ENCODE assay signal across 10 cellular contexts in the genomic region with DNA sequence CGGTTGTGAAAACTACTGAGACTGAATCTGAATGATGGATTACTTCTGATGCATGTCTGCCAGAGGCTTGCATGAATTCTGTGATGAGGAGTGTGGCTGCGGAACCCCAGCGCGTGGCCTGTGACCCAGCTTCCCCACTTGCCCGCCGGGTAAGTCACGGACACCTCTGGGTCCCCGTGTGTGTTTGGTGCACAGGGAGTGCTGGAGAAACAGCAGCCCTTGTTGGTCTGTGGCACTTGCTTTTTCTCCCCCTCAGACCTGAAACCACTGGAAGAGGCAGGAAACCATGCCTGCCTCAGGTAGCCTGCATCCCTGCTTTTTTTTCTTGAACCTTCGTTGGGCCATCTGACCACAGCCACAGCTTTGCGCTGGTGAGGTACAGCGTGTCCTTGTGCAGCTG. TPM values are rescaled to one million over a fixed set of nuclear protein-coding genes. Genes with fewer than 3 reads are reported as not detected.
DNase-seq lines count a peak whose midpoint lies in the region; ATAC-seq and TF ChIP-seq lines count a peak whose summit lies in the region.
"Had no signal": no experiment of that assay in that cellular context is flagged by ENCODE, and none has a peak within 500 bp of the region (broad histone marks: within the 10 kb centered on the region; RNA-seq: fewer than 3 reads in every experiment).

No MANE protein-coding gene starts in this region.

- H3K4me3 Mint-ChIP-seq in dendritic cell treated with granulocyte-macrophage colony-stimulating factor and Interleukin-4, amounts not matched to agents 40 ng/mL and 50 ng/mL, for 4 days, result peak overlapping the region; percentile 24

- H3K36me3 Mint-ChIP-seq in dendritic cell treated with granulocyte-macrophage colony-stimulating factor and Interleukin-4, amounts not matched to agents 40 ng/mL and 50 ng/mL, for 4 days (ENCODE audit: low read depth), result peaks cover 66% of the 10 kb centered on the region

- no peak overlapping the region for H3K18ac ChIP-seq in neuronal stem cell (ENCODE audit: low read length)

- no peak for TF ChIP-seq CTCF in LNCaP clone FGC (IDR thresholded peaks at IDR 0.05; ENCODE audit: control insufficient read depth, extremely low read depth, insufficient read depth)
- no peak for TF ChIP-seq CTCF in WERI-Rb-1 (IDR thresholded peaks at IDR 0.05; ENCODE audit: low read depth, low read length)

- ATAC-seq in GM21367 (IDR thresholded peaks at IDR 0.05; ENCODE audit: unreplicated experiment), result no peak

- H3K4ac ChIP-seq in neuronal stem cell (ENCODE audit: low read length), result no peak overlapping the region

- WGBS in neuronal stem cell (ENCODE audit: extremely low coverage in 2 of 2, insufficient read length in 2 of 2, insufficient replicate concordance in 1 of 2), 2 donors, result no CpG with 5 or more reads among the region's 11 CpGs

- no peak overlapping the region for H2AFZ ChIP-seq in neuronal stem cell (ENCODE audit: low read length)

- peaks cover 8 to 11% of the 10 kb centered on the region in 2 donors for H3K4me1 ChIP-seq in neuronal stem cell (ENCODE audit: control insufficient read depth in 2 of 2, insufficient read depth in 1 of 2, low read depth in 1 of 2, low read length in 2 of 2)

- no peak overlapping the region for H4K91ac ChIP-seq in neuronal stem cell (ENCODE audit: low read depth, low read length, poor library complexity)

- no peak overlapping the region for H2BK15ac ChIP-seq in neuronal stem cell (ENCODE audit: low read length)

- no peak overlapping the region for H2AK5ac ChIP-seq in neuronal stem cell (ENCODE audit: low read depth, low read length)

- H3K27me3 Mint-ChIP-seq in dendritic cell treated with granulocyte-macrophage colony-stimulating factor and Interleukin-4, amounts not matched to agents 40 ng/mL and 50 ng/mL, for 4 days, result no peaks in the 10 kb centered on the region

- peak overlapping the region; percentile 1 for H3K23ac ChIP-seq in neuronal stem cell (ENCODE audit: low read depth, low read length, poor library complexity)

- no peak overlapping the region for H3K4me2 ChIP-seq in neuronal stem cell (ENCODE audit: insufficient read depth, low read length, poor library complexity, severe bottlenecking)

- no peak overlapping the region for H4K8ac ChIP-seq in neuronal stem cell (ENCODE audit: low read depth, low read length)

- H3K9ac ChIP-seq in neuronal stem cell (ENCODE audit: low read depth, low read length, poor library complexity), result peak overlapping the region; percentile 50

- intact Hi-C loops in dendritic cell treated with granulocyte-macrophage colony-stimulating factor and Interleukin-4, amounts not matched to agents 40 ng/mL and 50 ng/mL, for 4 days (cut with micrococcal nuclease), result loop anchor here (2.0 kb wide), 1 partner anchor 16 kb away; no protein-coding TSS in a partner anchor

- H3K36me3 ChIP-seq in neuronal stem cell (replicated peaks in 1 of 2; ENCODE audit: control insufficient read depth in 2 of 2, insufficient read depth in 2 of 2, low read length in 2 of 2), result peaks cover 18 to 62% of the 10 kb centered on the region in 2 donors
- H3K36me3 ChIP-seq in WERI-Rb-1, result peaks cover 28% of the 10 kb centered on the region

- H3K4me3 ChIP-seq in LNCaP clone FGC (ENCODE audit: low read depth, low read length), result peak overlapping the region; percentile 29
- no peak overlapping the region for H3K4me3 ChIP-seq in neuronal stem cell (ENCODE audit: low read length in 2 of 2)
- no peak overlapping the region for H3K4me3 ChIP-seq in WERI-Rb-1 (ENCODE audit: low read depth, low read length)

- no peak overlapping the region for H2BK12ac ChIP-seq in neuronal stem cell (ENCODE audit: low read length)

- H3K9me3 ChIP-seq in neuronal stem cell (replicated peaks in 1 of 2; ENCODE audit: control insufficient read depth in 2 of 2, insufficient read depth in 1 of 2, low read depth in 1 of 2, low read length in 2 of 2), result no peaks in the 10 kb centered on the region
- H3K9me3 ChIP-seq in WERI-Rb-1 (ENCODE audit: severe bottlenecking), result no peaks in the 10 kb centered on the region

- no peaks in the 10 kb centered on the region for H3K9me3 Mint-ChIP-seq in dendritic cell treated with granulocyte-macrophage colony-stimulating factor and Interleukin-4, amounts not matched to agents 40 ng/mL and 50 ng/mL, for 4 days

- H3K27ac ChIP-seq in neuronal stem cell (replicated peaks; ENCODE audit: low read length) (no peak overlapping the region), WERI-Rb-1 (no peak overlapping the region)

- CTCF ChIA-PET in HEK293T (lab: Yijun Ruan, JAX), result no interaction called here

- no peak overlapping the region for H2BK120ac ChIP-seq in neuronal stem cell (ENCODE audit: low read depth, low read length)

- POLR2A ChIA-PET in HEK293T (lab: Yijun Ruan, JAX), result no interaction called here

- H3K27me3 ChIP-seq in neuronal stem cell (ENCODE audit: control insufficient read depth in 3 of 3, insufficient read depth in 3 of 3, low read depth in 1 of 3, low read length in 3 of 3) (no peaks in the 10 kb centered on the region), WERI-Rb-1 (ENCODE audit: insufficient read depth, low read depth, severe bottlenecking) (no peaks in the 10 kb centered on the region)

- H3K79me1 ChIP-seq in neuronal stem cell (ENCODE audit: low read depth, low read length), result peaks cover 12% of the 10 kb centered on the region

- peak; percentile 1 for DNase-seq in AG20443 (ENCODE audit: low spot score)
- DNase-seq in LNCaP clone FGC (ENCODE audit: low read depth), result no peak
- DNase-seq in neuronal stem cell (ENCODE audit: low spot score), result no peak
- no peak for DNase-seq in HEK293T (ENCODE audit: extremely low spot score)
- DNase-seq in stimulated activated CD4-positive, alpha-beta T cell treated with anti-CD3 and anti-CD28 coated beads, Interleukin-4, amount 100 ng/mL, for 4 hours, result no peak
- no peak for DNase-seq in WERI-Rb-1
- DNase-seq: activated gamma-delta T cell; effector CD4-positive, alpha-beta T cell had no signal

- no peak overlapping the region for H2BK5ac ChIP-seq in neuronal stem cell (ENCODE audit: low read length)

- no peak overlapping the region for H3K14ac ChIP-seq in neuronal stem cell (ENCODE audit: low read length)

- H3K27ac Mint-ChIP-seq in dendritic cell treated with granulocyte-macrophage colony-stimulating factor and Interleukin-4, amounts not matched to agents 40 ng/mL and 50 ng/mL, for 4 days, result peak overlapping the region; percentile 63

- H3K4me1 Mint-ChIP-seq in dendritic cell treated with granulocyte-macrophage colony-stimulating factor and Interleukin-4, amounts not matched to agents 40 ng/mL and 50 ng/mL, for 4 days (ENCODE audit: low read depth), result peaks cover 56% of the 10 kb centered on the region

TF ChIP-seq in HEK293T, 16 proteins besides CTCF, POLR2A, EP300 and RAD21:
- TF ChIP-seq ARNT (IDR thresholded peaks at IDR 0.05), result no peak
- no peak for TF ChIP-seq ELF4 (IDR thresholded peaks at IDR 0.05)

RNA-seq across cellular contexts. Expression of a gene that starts 51.9 kb away (rescaled TPM):
- 9.9 TPM for polyA plus RNA-seq in neuronal stem cell (2013, experiment 1 of 2)
- 9.9 TPM for polyA plus RNA-seq in neuronal stem cell (2013, experiment 2 of 2)
